ENCODE assay signal across 10 cellular contexts in the genomic region with DNA sequence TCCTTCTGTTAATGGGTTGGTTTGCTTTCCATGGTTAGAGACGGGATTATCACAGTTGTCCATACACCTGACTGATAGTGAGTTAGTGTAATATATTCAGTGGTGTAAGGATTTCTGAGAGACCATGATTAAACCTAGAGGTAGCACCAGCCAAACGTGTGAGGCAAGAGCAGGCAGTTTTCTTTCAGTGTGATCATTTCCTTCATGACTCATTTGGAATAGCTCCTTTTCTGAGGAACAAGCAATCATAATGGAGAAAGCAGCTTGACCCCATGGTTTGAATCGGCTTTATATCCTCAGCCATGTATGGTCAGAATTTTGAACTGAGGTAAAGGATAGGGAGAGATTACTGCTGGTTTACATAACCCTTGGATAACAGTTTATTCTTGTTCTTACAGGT. TPM values are rescaled to one million over a fixed set of nuclear protein-coding genes. Genes with fewer than 3 reads are reported as not detected.
DNase-seq lines count a peak whose midpoint lies in the region; TF ChIP-seq lines count a peak whose summit lies in the region.
"Had no signal": no experiment of that assay in that cellular context is flagged by ENCODE, and none has a peak within 500 bp of the region (broad histone marks: within the 10 kb centered on the region; RNA-seq: fewer than 3 reads in every experiment).

No MANE protein-coding gene starts in this region.

- H3K4me3 ChIP-seq in BJ (ENCODE audit: low read depth, low read length) (no peak overlapping the region), MG63 (no peak overlapping the region), mucosa of stomach (ENCODE audit: low read length) (no peak overlapping the region)

- H3K4me3 Mint-ChIP-seq in chondrocyte (ENCODE audit: unreplicated experiment) (no peak overlapping the region), osteocyte (ENCODE audit: unreplicated experiment) (no peak overlapping the region)

- H3K4me1 ChIP-seq in mucosa of stomach (ENCODE audit: control insufficient read depth, insufficient read depth, low read length), result peaks cover 6% of the 10 kb centered on the region

- H3K36me3 Mint-ChIP-seq in chondrocyte (ENCODE audit: low read depth) (peaks cover 12% of the 10 kb centered on the region), osteocyte (ENCODE audit: unreplicated experiment) (peaks cover 7% of the 10 kb centered on the region)

- H3K36me3 ChIP-seq in BJ (ENCODE audit: control insufficient read depth, insufficient read depth, low read length), result peaks cover 5% of the 10 kb centered on the region
- H3K36me3 ChIP-seq in MG63, result peaks cover 3% of the 10 kb centered on the region
- H3K36me3 ChIP-seq in mucosa of stomach (ENCODE audit: control insufficient read depth, insufficient read depth, low read length), result peaks cover 6% of the 10 kb centered on the region

- peak overlapping the region; percentile 97 for H3K9ac ChIP-seq in mucosa of stomach (ENCODE audit: low read length)

- CTCF ChIA-PET in BJ (lab: Yijun Ruan, JAX), result interaction anchor here (1.2 to 7.2 kb wide), 2 partner anchors 154 to 160 kb away, joined by 3 to 84 read pairs; no protein-coding TSS in a partner anchor

- DNase-seq in BJ (ENCODE audit: low read depth) (peak; percentile 46), MG63 (peak; percentile 62), chondrocyte (ENCODE audit: low spot score) (no peak), COLO829 (ENCODE audit: low spot score) (no peak), NCI-H1105 treated with DMSO at 0.1 percent for 48 hours (lab: John Stamatoyannopoulos, UW) (no peak), NCI-H2227 (lab: John Stamatoyannopoulos, UW; ENCODE audit: unreplicated experiment) (no peak), osteocyte (ENCODE audit: extremely low spot score, unreplicated experiment) (no peak)
- DNase-seq: stimulated activated CD4-positive, alpha-beta T cell treated with anti-CD3 and anti-CD28 coated beads, Interleukin-4, amount 100 ng/mL, for 1 hour; T-helper 9 cell had no signal

- H3K27me3 ChIP-seq in BJ (ENCODE audit: control insufficient read depth, insufficient read depth, low read length) (no peaks in the 10 kb centered on the region), MG63 (no peaks in the 10 kb centered on the region), mucosa of stomach (ENCODE audit: control insufficient read depth, insufficient read depth, low read length) (no peaks in the 10 kb centered on the region)

- H3K9me3 Mint-ChIP-seq in chondrocyte (ENCODE audit: low read depth), result no peaks in the 10 kb centered on the region
- no peaks in the 10 kb centered on the region for H3K9me3 Mint-ChIP-seq in osteocyte (ENCODE audit: unreplicated experiment)

- H3K27me3 Mint-ChIP-seq in chondrocyte (ENCODE audit: low read depth) (no peaks in the 10 kb centered on the region), osteocyte (ENCODE audit: unreplicated experiment) (no peaks in the 10 kb centered on the region)

- H3K4me1 Mint-ChIP-seq in chondrocyte (ENCODE audit: low read depth) (peaks cover 30% of the 10 kb centered on the region), osteocyte (ENCODE audit: unreplicated experiment) (peaks cover 20% of the 10 kb centered on the region)

- TF ChIP-seq CTCF in BJ (IDR thresholded peaks at IDR 0.05; ENCODE audit: insufficient read depth, low read depth, low read length) (no peak), chondrocyte (IDR thresholded peaks at IDR 0.05) (no peak), osteocyte (IDR thresholded peaks at IDR 0.05) (no peak)

- H3K9me3 ChIP-seq in MG63 (no peaks in the 10 kb centered on the region), mucosa of stomach (ENCODE audit: control insufficient read depth, low read length) (no peaks in the 10 kb centered on the region)

- H3K27ac Mint-ChIP-seq in chondrocyte (ENCODE audit: unreplicated experiment) (peak overlapping the region; percentile 92), osteocyte (ENCODE audit: unreplicated experiment) (no peak overlapping the region)

- POLR2A ChIA-PET in BJ (lab: Charles Lee), result interaction anchor here (0.6 kb wide), 1 partner anchor 144 kb away, joined by 3 read pairs; no protein-coding TSS in a partner anchor

RNA-seq across cellular contexts. Expression of a gene that starts 2.9 kb away (rescaled TPM):
- 3.9 and 5.4 TPM in 2 replicates for polyA plus RNA-seq in BJ (2011; rRNA removed)
- polyA minus RNA-seq in BJ (2011; rRNA and poly(A)+ RNA removed), result 4.7 and 5.1 TPM in 2 replicates
- total RNA-seq in MG63 (2014; rRNA removed; shearing (Covaris generic); ENCODE audit: low replicate concordance), result 2.5 and 3.6 TPM in 2 replicates
- 12.1 to 19.9 TPM (median 16.9 TPM) in 3 replicates for total RNA-seq in chondrocyte
- 7.9 and 8.2 TPM in 2 replicates for total RNA-seq in osteocyte

RNA-seq across cellular contexts. Expression of a gene that starts 24.1 kb away (rescaled TPM):
- polyA plus RNA-seq in BJ (2011; rRNA removed), result 14.3 and 33.9 TPM in 2 replicates
- polyA minus RNA-seq in BJ (2011; rRNA and poly(A)+ RNA removed), result 6.4 and 9.7 TPM in 2 replicates
- 46.5 and 64.1 TPM in 2 replicates for total RNA-seq in MG63 (2014; rRNA removed; shearing (Covaris generic); ENCODE audit: low replicate concordance)
- total RNA-seq in chondrocyte, result 45.0 to 50.7 TPM (median 48.6 TPM) in 3 replicates
- 49.2 and 51.8 TPM in 2 replicates for total RNA-seq in osteocyte

RNA-seq across cellular contexts. Expression of a gene that starts 43.6 kb away (rescaled TPM):
- polyA plus RNA-seq in BJ (2011; rRNA removed), result 0.17 and 0.29 TPM in 2 replicates
- not detected in 2 replicates for polyA minus RNA-seq in BJ (2011; rRNA and poly(A)+ RNA removed)
- 0.95 and 2.4 TPM in 2 replicates for total RNA-seq in MG63 (2014; rRNA removed; shearing (Covaris generic); ENCODE audit: low replicate concordance)
- total RNA-seq in chondrocyte, result 0.21 to 1.2 TPM (median 0.35 TPM) in 3 replicates
- total RNA-seq in osteocyte, result 0.52 and 0.75 TPM in 2 replicates

Comparison
In these comparisons a context has a peak if more than half of its experiments do, and no peak if none do; other contexts are left out.
1. DNase-seq: peak in BJ (single experiment) and MG63 (single experiment); none in chondrocyte (single experiment), COLO829 (single experiment), NCI-H1105 treated with DMSO at 0.1 percent for 48 hours (single experiment), NCI-H2227 (single experiment) and osteocyte (single experiment).